8 cellular contexts compared by ENCODE assay signal in genomic region chr1:27727126-27727525, GRCh38. TPM values are rescaled to one million over a fixed set of nuclear protein-coding genes. Genes with fewer than 3 reads are reported as not detected.
DNase-seq lines count a peak whose midpoint lies in the region; TF ChIP-seq lines count a peak whose summit lies in the region.
"Had no signal": no experiment of that assay in that cellular context is flagged by ENCODE, and none has a peak within 500 bp of the region (broad histone marks: within the 10 kb centered on the region; RNA-seq: fewer than 3 reads in every experiment).

No MANE protein-coding gene starts in this region.

- H3K4me1 ChIP-seq in GM23248 (ENCODE audit: insufficient read depth) (peaks cover 9% of the 10 kb centered on the region; the same call in 1 of the 2 replicates), OCI-LY1 (ENCODE audit: insufficient read depth, low read length, severe bottlenecking) (peaks cover 20% of the 10 kb centered on the region), endocrine pancreas (ENCODE audit: control insufficient read depth, insufficient read depth, low read length) (no peaks in the 10 kb centered on the region), spleen (peaks cover 12 to 45% (median 21%) of the 10 kb centered on the region in 6 donors)

- H3K9me2 ChIP-seq in GM23248 (ENCODE audit: insufficient read depth) (no peaks in the 10 kb centered on the region), OCI-LY1 (ENCODE audit: low read depth, low read length) (no peaks in the 10 kb centered on the region)

- intact Hi-C loops in spleen (cut with DNase I; ENCODE audit: low total_unique reads), result loop anchor here (5.0 kb wide), 1 partner anchor 55 kb away; the partner anchor contains the start of gene IFI6

- no peaks in the 10 kb centered on the region for H3K27me3 ChIP-seq in GM23248 (replicated peaks; ENCODE audit: insufficient read depth)
- H3K27me3 ChIP-seq in OCI-LY1 (ENCODE audit: insufficient read depth, low read length), result no peaks in the 10 kb centered on the region
- no peaks in the 10 kb centered on the region for H3K27me3 ChIP-seq in endocrine pancreas (ENCODE audit: control insufficient read depth, insufficient read depth, low read length)
- no peaks in the 10 kb centered on the region for H3K27me3 ChIP-seq in spleen (replicated peaks in 1 of 7)

- TF ChIP-seq POLR2A in spleen (IDR thresholded peaks at IDR 0.05), result no peak

- in situ Hi-C loops in GM23248 (cut with MboI), result no loop called here

- no peaks in the 10 kb centered on the region for H4K20me1 ChIP-seq in GM23248 (ENCODE audit: insufficient read depth)
- H4K20me1 ChIP-seq in OCI-LY1 (ENCODE audit: insufficient read depth, low read length), result no peaks in the 10 kb centered on the region

- H3K4me2 ChIP-seq in GM23248 (ENCODE audit: unreplicated experiment) (peak overlapping the region; percentile 91), OCI-LY1 (ENCODE audit: low read length) (peak overlapping the region; percentile 87)

- H3K9ac ChIP-seq in GM23248 (peak overlapping the region; percentile 86), OCI-LY1 (ENCODE audit: low read length) (peak overlapping the region; percentile 77), endocrine pancreas (ENCODE audit: control insufficient read depth, insufficient read depth, low read length) (no peak overlapping the region)

- H2AFZ ChIP-seq in GM23248, result peak overlapping the region; percentile 85
- H2AFZ ChIP-seq in OCI-LY1 (ENCODE audit: low read length), result no peak overlapping the region

- H3F3A ChIP-seq in GM23248 (ENCODE audit: insufficient read depth), result peaks cover 11% of the 10 kb centered on the region; the same call in 1 of the 2 replicates
- H3F3A ChIP-seq in OCI-LY1 (ENCODE audit: insufficient read depth, low read length), result no peaks in the 10 kb centered on the region

- no peaks in the 10 kb centered on the region for H3K9me3 ChIP-seq in GM23248 (ENCODE audit: low read depth)
- no peaks in the 10 kb centered on the region for H3K9me3 ChIP-seq in OCI-LY1 (ENCODE audit: low read length)
- no peaks in the 10 kb centered on the region for H3K9me3 ChIP-seq in endocrine pancreas (ENCODE audit: control insufficient read depth, low read length)
- H3K9me3 ChIP-seq in spleen, result no peaks in the 10 kb centered on the region

- peak overlapping the region; percentile 85 for H3K4me3 ChIP-seq in GM23248
- peak overlapping the region; percentile 81 for H3K4me3 ChIP-seq in OCI-LY1 (ENCODE audit: low read depth, low read length, poor library complexity, severe bottlenecking)
- H3K4me3 ChIP-seq in endocrine pancreas (ENCODE audit: control insufficient read depth, insufficient read depth, low read length), result peak overlapping the region; percentile 87
- H3K4me3 ChIP-seq in retinal pigment epithelial cell (ENCODE audit: low read length), result peak overlapping the region; percentile 75
- peak overlapping the region in 4 of 8 donors; percentile 89 to 98 (median 94) for H3K4me3 ChIP-seq in spleen

- no peak for TF ChIP-seq CTCF in OCI-LY1 (IDR thresholded peaks at IDR 0.05; ENCODE audit: low read length)
- TF ChIP-seq CTCF in retinal pigment epithelial cell (conservative IDR thresholded peaks at IDR 0.05; ENCODE audit: low read depth, low read length), result no peak
- TF ChIP-seq CTCF in spleen (IDR thresholded peaks at IDR 0.05 in 8 of 11, conservative IDR thresholded peaks at IDR 0.05 in 3 of 11), result no peak

- peak; percentile 79 for DNase-seq in GM23248
- DNase-seq in retinal pigment epithelial cell (ENCODE audit: low read depth), result no peak
- DNase-seq in activated T-cell treated with anti-CD3 and anti-CD28 coated beads for 4 hours, result no peak
- DNase-seq in spleen, result no peak
- no peak for DNase-seq in NCI-H446 (lab: John Stamatoyannopoulos, UW)
- DNase-seq: NCI-H1092 had no signal

- WGBS in GM23248 (ENCODE audit: low coverage in 1 of 2, low lambda C conversion rate in 2 of 2, missing lambda C conversion rate in 2 of 2), 2 experiments, result 57 to 66% methylated on average over 3 of the region's 3 CpGs
- 66 to 80% (median 76%) methylated on average over 3 of the region's 3 CpGs for WGBS in spleen, 5 donors

- peaks cover 13% of the 10 kb centered on the region for H3K79me2 ChIP-seq in GM23248 (ENCODE audit: insufficient read depth)
- H3K79me2 ChIP-seq in OCI-LY1 (ENCODE audit: insufficient read depth, low read length), result no peaks in the 10 kb centered on the region

- H3K27ac ChIP-seq in GM23248 (peak overlapping the region; percentile 73), OCI-LY1 (ENCODE audit: low read depth, low read length, poor library complexity, severe bottlenecking) (no peak overlapping the region), spleen (peak overlapping the region in 2 of 8 donors; percentile 95)

- H3K36me3 ChIP-seq in GM23248 (ENCODE audit: low read depth), result peaks cover 9% of the 10 kb centered on the region; the same call in 1 of the 2 replicates
- H3K36me3 ChIP-seq in OCI-LY1 (ENCODE audit: insufficient read depth, low read length), result peaks cover 6% of the 10 kb centered on the region; the same call in 1 of the 2 replicates
- H3K36me3 ChIP-seq in endocrine pancreas (ENCODE audit: control insufficient read depth, insufficient read depth, low read length), result no peaks in the 10 kb centered on the region
- peaks cover 0 to 46% (median 12%) of the 10 kb centered on the region in 6 donors for H3K36me3 ChIP-seq in spleen

RNA-seq across cellular contexts. Expression of gene FAM76A, which starts 1.4 kb away (rescaled TPM):
- total RNA-seq in GM23248 (2014; rRNA removed; shearing (Covaris generic)), result 10.2 and 15.3 TPM in 2 replicates
- 6.2 and 6.9 TPM in 2 replicates for polyA plus RNA-seq in GM23248 (2016; fragmentation: Nextera tagmentation; extraction: Ambion mirVana)
- 10 to 100 TPM; 10.1 to 18.2 (median 15.5) TPM for total RNA-seq in spleen
- polyA plus RNA-seq in spleen, result 1 to 10 TPM; 4.0 to 5.4 (median 4.1) TPM

RNA-seq across cellular contexts. Expression of gene STX12, which starts 45.9 kb away (rescaled TPM):
- total RNA-seq in GM23248 (2014; rRNA removed; shearing (Covaris generic)), result 86.7 and 97.1 TPM in 2 replicates
- polyA plus RNA-seq in GM23248 (2016; fragmentation: Nextera tagmentation; extraction: Ambion mirVana), result 56.6 and 57.1 TPM in 2 replicates
- total RNA-seq in spleen, result 10 to 100 TPM; 45.4 to 88.1 (median 54.0) TPM
- polyA plus RNA-seq in spleen, result 10 to 100 TPM; 17.7 to 33.2 (median 20.2) TPM

RNA-seq across cellular contexts. Expression of gene IFI6, which starts 55.1 kb away (rescaled TPM):
- 31.9 and 32.1 TPM in 2 replicates for total RNA-seq in GM23248 (2014; rRNA removed; shearing (Covaris generic))
- polyA plus RNA-seq in GM23248 (2016; fragmentation: Nextera tagmentation; extraction: Ambion mirVana), result 50.2 and 53.5 TPM in 2 replicates
- 10 to 100 TPM; 41.6 to 85.8 (median 48.6) TPM for total RNA-seq in spleen
- polyA plus RNA-seq in spleen, result 10 to 100 TPM; 50.7 to 85.5 (median 74.7) TPM
